1 cellular context compared by ENCODE assay signal in the genomic region with DNA sequence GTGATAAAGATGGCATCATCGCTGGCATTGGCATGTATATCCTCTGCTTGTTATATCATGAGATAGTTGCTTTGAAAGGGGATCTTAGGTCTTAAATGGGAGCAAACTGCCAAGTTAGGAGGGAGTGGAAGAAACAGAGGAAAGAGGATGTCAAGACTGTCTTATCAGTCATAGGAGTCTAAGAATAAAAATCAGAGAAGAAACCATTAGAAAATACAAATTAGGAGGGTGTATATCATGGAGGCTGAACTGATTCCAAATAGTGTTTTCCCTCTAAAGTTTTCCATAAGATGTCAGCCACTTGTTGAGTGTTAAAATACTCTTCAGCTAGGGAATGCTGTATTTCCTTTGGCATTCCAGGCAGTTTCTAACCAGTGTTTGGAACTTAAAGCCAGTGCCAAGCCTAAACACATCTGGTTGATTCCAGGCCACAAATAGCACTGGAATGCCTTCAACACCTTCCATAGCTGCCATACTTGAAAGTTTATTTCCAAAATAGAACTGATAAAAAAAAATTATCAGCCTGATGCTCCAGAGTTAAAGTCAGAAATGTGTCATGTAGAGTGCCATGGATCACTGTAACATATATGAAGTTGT.
TF ChIP-seq lines count a peak whose summit lies in the region.

No MANE protein-coding gene starts in this region.

TF ChIP-seq in SK-N-SH, 30 proteins besides CTCF, POLR2A, EP300 and RAD21:
- TF ChIP-seq, protein P1, sequence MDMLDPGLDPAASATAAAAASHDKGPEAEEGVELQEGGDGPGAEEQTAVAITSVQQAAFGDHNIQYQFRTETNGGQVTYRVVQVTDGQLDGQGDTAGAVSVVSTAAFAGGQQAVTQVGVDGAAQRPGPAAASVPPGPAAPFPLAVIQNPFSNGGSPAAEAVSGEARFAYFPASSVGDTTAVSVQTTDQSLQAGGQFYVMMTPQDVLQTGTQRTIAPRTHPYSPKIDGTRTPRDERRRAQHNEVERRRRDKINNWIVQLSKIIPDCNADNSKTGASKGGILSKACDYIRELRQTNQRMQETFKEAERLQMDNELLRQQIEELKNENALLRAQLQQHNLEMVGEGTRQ (IDR thresholded peaks at IDR 0.05; ENCODE audit: borderline replicate concordance, low read depth, low read length): no peak
- TF ChIP-seq FOSL2 (IDR thresholded peaks at IDR 0.05; ENCODE audit: borderline replicate concordance, low read depth) (no peak), CHD2 (IDR thresholded peaks at IDR 0.05; ENCODE audit: low read length, partially characterized antibody) (no peak), TCF12 (IDR thresholded peaks at IDR 0.05) (no peak), NRF1 (IDR thresholded peaks at IDR 0.05; ENCODE audit: low read depth, low read length) (no peak), EZH2phosphoT487 (IDR thresholded peaks at IDR 0.05; ENCODE audit: borderline replicate concordance, low read depth) (no peak), ELF1 (IDR thresholded peaks at IDR 0.05) (no peak), YY1 (IDR thresholded peaks at IDR 0.05; ENCODE audit: low read depth) (no peak), GATA2 (CRISPR knock-in tag; IDR thresholded peaks at IDR 0.05) (no peak), FOXM1 (IDR thresholded peaks at IDR 0.05; ENCODE audit: low read depth) (no peak), RFX5 (IDR thresholded peaks at IDR 0.05; ENCODE audit: low read length) (no peak), POLR2AphosphoS5 (IDR thresholded peaks at IDR 0.05; ENCODE audit: low read depth, low read length) (no peak), TAF1 (IDR thresholded peaks at IDR 0.05; ENCODE audit: borderline replicate concordance, low read depth, low read length) (no peak), SMC3 (IDR thresholded peaks at IDR 0.05; ENCODE audit: low read depth, low read length) (no peak), RCOR1 (IDR thresholded peaks at IDR 0.05; ENCODE audit: low read length) (no peak)
- TF ChIP-seq, protein P2, sequence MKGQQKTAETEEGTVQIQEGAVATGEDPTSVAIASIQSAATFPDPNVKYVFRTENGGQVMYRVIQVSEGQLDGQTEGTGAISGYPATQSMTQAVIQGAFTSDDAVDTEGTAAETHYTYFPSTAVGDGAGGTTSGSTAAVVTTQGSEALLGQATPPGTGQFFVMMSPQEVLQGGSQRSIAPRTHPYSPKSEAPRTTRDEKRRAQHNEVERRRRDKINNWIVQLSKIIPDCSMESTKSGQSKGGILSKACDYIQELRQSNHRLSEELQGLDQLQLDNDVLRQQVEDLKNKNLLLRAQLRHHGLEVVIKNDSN (IDR thresholded peaks at IDR 0.05; ENCODE audit: borderline replicate concordance, low read depth): no peak
- TF ChIP-seq, protein P3, sequence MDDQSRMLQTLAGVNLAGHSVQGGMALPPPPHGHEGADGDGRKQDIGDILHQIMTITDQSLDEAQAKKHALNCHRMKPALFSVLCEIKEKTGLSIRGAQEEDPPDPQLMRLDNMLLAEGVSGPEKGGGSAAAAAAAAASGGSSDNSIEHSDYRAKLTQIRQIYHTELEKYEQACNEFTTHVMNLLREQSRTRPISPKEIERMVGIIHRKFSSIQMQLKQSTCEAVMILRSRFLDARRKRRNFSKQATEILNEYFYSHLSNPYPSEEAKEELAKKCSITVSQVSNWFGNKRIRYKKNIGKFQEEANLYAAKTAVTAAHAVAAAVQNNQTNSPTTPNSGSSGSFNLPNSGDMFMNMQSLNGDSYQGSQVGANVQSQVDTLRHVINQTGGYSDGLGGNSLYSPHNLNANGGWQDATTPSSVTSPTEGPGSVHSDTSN (IDR thresholded peaks at IDR 0.05): no peak
